ENCODE assay signal across 16 cellular contexts in the genomic region with DNA sequence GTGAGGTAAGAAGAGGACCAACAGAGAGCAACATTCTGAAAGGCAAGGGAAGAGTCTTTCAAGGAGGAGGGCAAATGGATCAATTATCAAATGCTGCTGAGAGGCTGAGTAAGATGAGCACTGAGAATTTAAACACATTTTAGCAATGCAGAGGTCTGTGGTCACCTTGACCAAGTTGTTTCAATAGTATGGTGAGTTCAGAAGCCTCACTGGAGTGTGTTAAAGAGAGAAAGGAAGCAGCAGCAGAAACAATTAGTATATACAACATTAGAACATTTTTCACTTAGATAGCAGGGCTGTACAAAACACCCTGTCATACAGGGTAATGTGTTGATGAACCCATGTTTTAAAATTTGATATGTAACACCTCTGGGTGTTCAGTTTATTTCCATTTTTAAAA.
DNase-seq lines count a peak whose midpoint lies in the region; ATAC-seq, FAIRE-seq and TF ChIP-seq lines count a peak whose summit lies in the region.
"Had no signal": no experiment of that assay in that cellular context is flagged by ENCODE, and none has a peak within 500 bp of the region (broad histone marks: within the 10 kb centered on the region; RNA-seq: fewer than 3 reads in every experiment).

No MANE protein-coding gene starts in this region.

- peak; percentile 72 for FAIRE-seq in GM12891 (lab: Jason Lieb, UNC)
- peak; percentile 89 for FAIRE-seq in H54 (lab: Jason Lieb, UNC)
- FAIRE-seq: H1, HepG2 had no signal

- H3K36me3 Mint-ChIP-seq in immature natural killer cell = peaks cover 14 to 29% (median 26%) of the 10 kb centered on the region in 3 donors
- H3K36me3 Mint-ChIP-seq: CD8-positive, alpha-beta T cell; IgD-negative memory B cell had no signal

- DNase-seq in GM12891 (ENCODE audit: insufficient read length, low spot score) = no peak
- DNase-seq in H54 (ENCODE audit: insufficient read length, low spot score) = no peak
- DNase-seq in immature natural killer cell = peak in 1 of 3 donors; percentile 40
- no peak for DNase-seq in SHP77 treated with DMSO at 0.1 percent for 48 hours (lab: John Stamatoyannopoulos, UW)
- no peak for DNase-seq in stimulated activated CD4-positive, alpha-beta T cell treated with anti-CD3 and anti-CD28 coated beads, Interleukin-1b, Interleukin-23, amount 100 ng/mL, for 48 hours
- DNase-seq: Calu3; CD8-positive, alpha-beta T cell; DMS79 treated with DMSO at 0.1 percent for 48 hours; GF-D8; HCEC 1CT; KBM-7 had no signal

- peaks cover 38 to 57% of the 10 kb centered on the region in 2 donors for H3K4me1 Mint-ChIP-seq in immature natural killer cell
- H3K4me1 Mint-ChIP-seq: B cell, IgD-negative memory B cell had no signal

- ATAC-seq in GM21390 (IDR thresholded peaks at IDR 0.05; ENCODE audit: unreplicated experiment) = no peak
- ATAC-seq: CD8-positive, alpha-beta T cell; HepG2 had no signal

- H3K27ac Mint-ChIP-seq in immature natural killer cell = peak overlapping the region; percentile 44 to 82 (median 66)
- H3K27ac Mint-ChIP-seq: B cell; CD8-positive, alpha-beta T cell; IgD-negative memory B cell had no signal

- H3K9me3 Mint-ChIP-seq in immature natural killer cell = peaks cover 0 to 3% (median 0%) of the 10 kb centered on the region in 6 donors
- H3K9me3 Mint-ChIP-seq: CD8-positive, alpha-beta T cell had no signal

- H3K4me3 Mint-ChIP-seq in immature natural killer cell = peak overlapping the region; percentile 14 to 49 (median 44)
- H3K4me3 Mint-ChIP-seq: B cell; CD8-positive, alpha-beta T cell; IgD-negative memory B cell had no signal

- TF ChIP-seq POLR2A in GM12891 (IDR thresholded peaks at IDR 0.05; ENCODE audit: low read depth, low read length) (no peak), H54 (IDR thresholded peaks at IDR 0.05; ENCODE audit: low read depth, low read length) (no peak)

- peaks cover 0 to 3% (median 0%) of the 10 kb centered on the region in 3 donors for H3K27me3 Mint-ChIP-seq in immature natural killer cell (ENCODE audit: low read depth in 3 of 3)
- H3K27me3 Mint-ChIP-seq: IgD-negative memory B cell had no signal

TF ChIP-seq in GM12891, 5 proteins besides CTCF, POLR2A, EP300 and RAD21:
- no peak for TF ChIP-seq POU2F2 (IDR thresholded peaks at IDR 0.05; ENCODE audit: low read depth, low read length)
- no peak for TF ChIP-seq TAF1 (IDR thresholded peaks at IDR 0.05; ENCODE audit: low read depth, low read length)
- TF ChIP-seq SPI1 (IDR thresholded peaks at IDR 0.05; ENCODE audit: low read depth, low read length) = no peak
- no peak for TF ChIP-seq PAX5 (IDR thresholded peaks at IDR 0.05; ENCODE audit: insufficient read depth, low read length, severe bottlenecking)
- no peak for TF ChIP-seq POLR2AphosphoS5 (IDR thresholded peaks at IDR 0.05; ENCODE audit: low read depth, low read length)
